11 cellular contexts compared by ENCODE assay signal in genomic region chr5:150447188-150447587, GRCh38. TPM values are rescaled to one million over a fixed set of nuclear protein-coding genes. Genes with fewer than 3 reads are reported as not detected.
DNase-seq lines count a peak whose midpoint lies in the region; ATAC-seq and TF ChIP-seq lines count a peak whose summit lies in the region.
"Had no signal": no experiment of that assay in that cellular context is flagged by ENCODE, and none has a peak within 500 bp of the region (broad histone marks: within the 10 kb centered on the region; RNA-seq: fewer than 3 reads in every experiment).

No MANE protein-coding gene starts in this region.

- H3K27me3 Mint-ChIP-seq in GM23338 (ENCODE audit: insufficient read depth, low read depth, poor library complexity) (peaks cover 40% of the 10 kb centered on the region), naive B cell (no peaks in the 10 kb centered on the region)
- H3K27me3 Mint-ChIP-seq in activated T-helper 17 cell treated with anti-CD3 and anti-CD28 coated beads, Interleukin-2, amount 50 U/mL, for 72 hours: no peaks in the 10 kb centered on the region

- H3K27ac ChIP-seq in C4-2B (peak overlapping the region; percentile 93; the same call in 1 of the 2 replicates), GM23338 (ENCODE audit: low read depth) (peak overlapping the region; percentile 95)
- H3K27ac ChIP-seq: Peyer's patch had no signal

- H3K27me3 ChIP-seq in GM23338 (ENCODE audit: insufficient read depth): no peaks in the 10 kb centered on the region
- H3K27me3 ChIP-seq: Peyer's patch had no signal

- peaks cover 52% of the 10 kb centered on the region for H4K20me1 ChIP-seq in GM23338 (replicated peaks; ENCODE audit: insufficient read depth)

- ATAC-seq in GM23338: no peak
- no peak for ATAC-seq in activated T-helper 17 cell treated with anti-CD3 and anti-CD28 coated beads, Interleukin-2, amount 50 U/mL, for 72 hours (replicated peaks)
- ATAC-seq in naive B cell (ENCODE audit: low read depth in 2 of 2): no peak
- ATAC-seq in HG02840 (IDR thresholded peaks at IDR 0.05; ENCODE audit: low FRiP score, unreplicated experiment): no peak

- TF ChIP-seq POLR2A in erythroblast (IDR thresholded peaks at IDR 0.05; ENCODE audit: low read length): no peak

- peak overlapping the region; percentile 99 for H3K27ac Mint-ChIP-seq in GM23338
- peak overlapping the region; percentile 98 for H3K27ac Mint-ChIP-seq in activated T-helper 17 cell treated with anti-CD3 and anti-CD28 coated beads, Interleukin-2, amount 50 U/mL, for 72 hours
- H3K27ac Mint-ChIP-seq in naive B cell: peak overlapping the region in 3 of 6 donors; percentile 44 to 85 (median 59)

- no peaks in the 10 kb centered on the region for H3K9me2 ChIP-seq in GM23338 (ENCODE audit: insufficient read depth)

- H3K4me3 ChIP-seq in GM23338: peak overlapping the region; percentile 100; the same call in 1 of the 2 replicates

- TF ChIP-seq CTCF in C4-2B (conservative IDR thresholded peaks at IDR 0.05) (no peak), GM23338 (conservative IDR thresholded peaks at IDR 0.05; ENCODE audit: low read depth in 2 of 2) (no peak)

- no peak overlapping the region for H2AFZ ChIP-seq in GM23338

- peaks cover 37% of the 10 kb centered on the region for H3K79me2 ChIP-seq in GM23338 (replicated peaks; ENCODE audit: insufficient read depth)

- H3K4me1 Mint-ChIP-seq in GM23338 (peaks cover 31% of the 10 kb centered on the region), naive B cell (peaks cover 23 to 36% (median 31%) of the 10 kb centered on the region in 3 donors)
- peaks cover 30% of the 10 kb centered on the region for H3K4me1 Mint-ChIP-seq in activated T-helper 17 cell treated with anti-CD3 and anti-CD28 coated beads, Interleukin-2, amount 50 U/mL, for 72 hours

- H3K36me3 Mint-ChIP-seq in GM23338 (ENCODE audit: low read depth): peaks cover 68% of the 10 kb centered on the region
- H3K36me3 Mint-ChIP-seq in activated T-helper 17 cell treated with anti-CD3 and anti-CD28 coated beads, Interleukin-2, amount 50 U/mL, for 72 hours (ENCODE audit: low read depth): peaks cover 74% of the 10 kb centered on the region
- H3K36me3 Mint-ChIP-seq in naive B cell: peaks cover 19 to 34% of the 10 kb centered on the region in 2 donors

- peaks cover 70% of the 10 kb centered on the region for H3F3A ChIP-seq in GM23338 (replicated peaks; ENCODE audit: low read depth)

- H3K4me3 Mint-ChIP-seq in GM23338 (peak overlapping the region; percentile 99), naive B cell (peak overlapping the region in 5 of 8 donors; percentile 29 to 99 (median 96))
- peak overlapping the region; percentile 95 for H3K4me3 Mint-ChIP-seq in activated T-helper 17 cell treated with anti-CD3 and anti-CD28 coated beads, Interleukin-2, amount 50 U/mL, for 72 hours

- peaks cover 52% of the 10 kb centered on the region for H3K36me3 ChIP-seq in GM23338 (ENCODE audit: insufficient read depth)

- H3K9me3 Mint-ChIP-seq in GM23338 (peaks cover 3% of the 10 kb centered on the region; the same call in 2 of the 3 replicates), naive B cell (peaks cover 0 to 3% (median 0%) of the 10 kb centered on the region in 7 donors)
- no peaks in the 10 kb centered on the region for H3K9me3 Mint-ChIP-seq in activated T-helper 17 cell treated with anti-CD3 and anti-CD28 coated beads, Interleukin-2, amount 50 U/mL, for 72 hours

- DNase-seq in GM23338 (ENCODE audit: low spot score) (no peak), naive B cell (no peak), erythroblast (lab: John Stamatoyannopoulos, UW) (no peak), SK-N-DZ (ENCODE audit: low spot score) (no peak), GM03348 (ENCODE audit: low spot score) (no peak)
- DNase-seq: activated CD4-positive, CD25-positive, alpha-beta regulatory T cell treated with anti-CD3 and anti-CD28 coated beads, Interleukin-2, amount 50 U/mL, for 72 hours; NCI-H2029 treated with DMSO at 0.1 percent for 48 hours; Peyer's patch had no signal

- peaks cover 16% of the 10 kb centered on the region; the same call in 1 of the 2 replicates for H3K4me1 ChIP-seq in GM23338 (ENCODE audit: insufficient read depth)

- peak overlapping the region; percentile 99; the same call in 1 of the 2 replicates for H3K4me2 ChIP-seq in GM23338

TF ChIP-seq in GM23338, 12 proteins besides CTCF, POLR2A, EP300 and RAD21:
- TF ChIP-seq STAT1 (IDR thresholded peaks at IDR 0.05; ENCODE audit: unreplicated experiment): no peak
- no peak for TF ChIP-seq EZH2 (IDR thresholded peaks at IDR 0.05; ENCODE audit: low read depth, unreplicated experiment)
- no peak for TF ChIP-seq POLR2AphosphoS5 (IDR thresholded peaks at IDR 0.05; ENCODE audit: low read depth)
- TF ChIP-seq JUNB (IDR thresholded peaks at IDR 0.05; ENCODE audit: unreplicated experiment): no peak
- TF ChIP-seq NANOG (IDR thresholded peaks at IDR 0.05; ENCODE audit: borderline replicate concordance): no peak
- no peak for TF ChIP-seq EZH2phosphoT487 (IDR thresholded peaks at IDR 0.05; ENCODE audit: unreplicated experiment)
TF ChIP-seq in GM23338: peak in this region for 0.

RNA-seq across cellular contexts. Expression of gene RPS14, which starts 2.4 kb away (rescaled TPM):
- total RNA-seq in GM23338 (2014; rRNA removed; shearing (Covaris generic)): 1,443 and 1,506 TPM in 2 replicates
- polyA plus RNA-seq in GM23338 (2016; fragmentation: Nextera tagmentation; extraction: Ambion mirVana) (2,790 and 2,911 TPM in 2 replicates), naive B cell (ENCODE audit: low read depth in 6 of 6) (1,000 to 10,000 TPM; 4,594 to 6,671 (median 5,653) TPM)
- total RNA-seq in activated T-helper 17 cell treated with anti-CD3 and anti-CD28 coated beads, Interleukin-2, amount 50 U/mL, for 72 hours: 1,000 to 10,000 TPM; 2,772 to 2,939 TPM
- polyA plus RNA-seq in SK-N-DZ (2014; cell fraction: cytosol; rRNA removed): 5,679 and 6,004 TPM in 2 replicates
- 3,074 and 3,420 TPM in 2 replicates for polyA plus RNA-seq in SK-N-DZ (2014; cell fraction: nucleus; rRNA removed)

RNA-seq across cellular contexts. Expression of gene CD74, which starts 34.5 kb away (rescaled TPM):
- 49.8 and 54.8 TPM in 2 replicates for total RNA-seq in GM23338 (2014; rRNA removed; shearing (Covaris generic))
- polyA plus RNA-seq in GM23338 (2016; fragmentation: Nextera tagmentation; extraction: Ambion mirVana) (98.4 and 105 TPM in 2 replicates), naive B cell (ENCODE audit: low read depth in 6 of 6) (over 10,000 TPM; 22,737 to 35,313 (median 25,671) TPM)
- total RNA-seq in activated T-helper 17 cell treated with anti-CD3 and anti-CD28 coated beads, Interleukin-2, amount 50 U/mL, for 72 hours: 100 to 1,000 TPM; 265 to 629 TPM
- 28.0 and 54.1 TPM in 2 replicates for polyA plus RNA-seq in SK-N-DZ (2014; cell fraction: cytosol; rRNA removed)
- polyA plus RNA-seq in SK-N-DZ (2014; cell fraction: nucleus; rRNA removed): 6.8 and 10.0 TPM in 2 replicates
